In genomic region chr1:228860911-228861829, GRCh38 we compare ENCODE assay signal across 1 cellular context.
TF ChIP-seq lines count a peak whose summit lies in the region.

No MANE protein-coding gene starts in this region.

TF ChIP-seq in HEK293, 187 proteins besides CTCF, POLR2A, EP300 and RAD21 (continued from another document and continues in another):
- TF ChIP-seq ZNF48 (tag by site-specific recombination; IDR thresholded peaks at IDR 0.05) = no peak
- no peak for TF ChIP-seq ZNF121 (tag by site-specific recombination; IDR thresholded peaks at IDR 0.05)
- TF ChIP-seq ZBTB11 (tag by site-specific recombination; conservative IDR thresholded peaks at IDR 0.05; ENCODE audit: low read depth) = no peak
- peak; percentile 99 for TF ChIP-seq INSM2 (tag by site-specific recombination; IDR thresholded peaks at IDR 0.05)
- no peak for TF ChIP-seq PRDM2 (tag by site-specific recombination; IDR thresholded peaks at IDR 0.05; ENCODE audit: borderline replicate concordance)
- no peak for TF ChIP-seq ZNF571 (tag by site-specific recombination; IDR thresholded peaks at IDR 0.05)
- TF ChIP-seq GLI4 (tag by site-specific recombination; IDR thresholded peaks at IDR 0.05) = no peak
- TF ChIP-seq OSR2 (tag by site-specific recombination; IDR thresholded peaks at IDR 0.05) = peak; percentile 85
- TF ChIP-seq TCF7L2 (IDR thresholded peaks at IDR 0.05; ENCODE audit: borderline replicate concordance, low read depth, low read length) = no peak
- peak; percentile 97 for TF ChIP-seq ZNF629 (tag by site-specific recombination; IDR thresholded peaks at IDR 0.05)
- TF ChIP-seq ZNF266 (tag by site-specific recombination; IDR thresholded peaks at IDR 0.05; ENCODE audit: low read depth) = no peak
- TF ChIP-seq ZNF239 (tag by site-specific recombination; IDR thresholded peaks at IDR 0.05) = no peak
- no peak for TF ChIP-seq ZNF354C (tag by site-specific recombination; IDR thresholded peaks at IDR 0.05; ENCODE audit: borderline replicate concordance, low read depth)
- peak; percentile 99 for TF ChIP-seq KLF17 (tag by site-specific recombination; IDR thresholded peaks at IDR 0.05)
- TF ChIP-seq ZNF558 (tag by site-specific recombination; IDR thresholded peaks at IDR 0.05) = peak; percentile 69
- TF ChIP-seq ZBTB48 (tag by site-specific recombination; IDR thresholded peaks at IDR 0.05) = peak; percentile 76
- TF ChIP-seq IKZF3 (tag by site-specific recombination; IDR thresholded peaks at IDR 0.05) = peak; percentile 50; the same call in 1 of the 2 replicates
- no peak for TF ChIP-seq ZFP41 (tag by site-specific recombination; IDR thresholded peaks at IDR 0.05; ENCODE audit: borderline replicate concordance)
- peak; percentile 85 for TF ChIP-seq ZFP69B (tag by site-specific recombination; IDR thresholded peaks at IDR 0.05)
- TF ChIP-seq ZNF366 (tag by site-specific recombination; conservative IDR thresholded peaks at IDR 0.05) = peak; percentile 95
- peak; percentile 55 for TF ChIP-seq PRDM1 (tag by site-specific recombination; IDR thresholded peaks at IDR 0.05)
- no peak for TF ChIP-seq ZNF544 (tag by site-specific recombination; IDR thresholded peaks at IDR 0.05)
- peak; percentile 92 for TF ChIP-seq ZNF843 (tag by site-specific recombination; IDR thresholded peaks at IDR 0.05)
- no peak for TF ChIP-seq EGR2 (tag by site-specific recombination; IDR thresholded peaks at IDR 0.05; ENCODE audit: low read depth)
- no peak for TF ChIP-seq ZNF555 (tag by site-specific recombination; conservative IDR thresholded peaks at IDR 0.05)
- peak; percentile 88 for TF ChIP-seq ZSCAN16 (tag by site-specific recombination; IDR thresholded peaks at IDR 0.05)
- TF ChIP-seq ZNF146 (tag by site-specific recombination; IDR thresholded peaks at IDR 0.05) = peak; percentile 54
- peak; percentile 97 for TF ChIP-seq ZNF639 (tag by site-specific recombination; IDR thresholded peaks at IDR 0.05)
- TF ChIP-seq ZNF19 (tag by site-specific recombination; IDR thresholded peaks at IDR 0.05; ENCODE audit: low read depth) = no peak
- TF ChIP-seq ZNF488 (tag by site-specific recombination; IDR thresholded peaks at IDR 0.05) = no peak
- TF ChIP-seq ZFP37 (tag by site-specific recombination; IDR thresholded peaks at IDR 0.05) = peak; percentile 92
- peak; percentile 61; the same call in 1 of the 2 replicates for TF ChIP-seq ZNF76 (tag by site-specific recombination; IDR thresholded peaks at IDR 0.05; ENCODE audit: borderline replicate concordance, low read depth)
- no peak for TF ChIP-seq ZNF785 (tag by site-specific recombination; IDR thresholded peaks at IDR 0.05)
- TF ChIP-seq ZNF510 (tag by site-specific recombination; IDR thresholded peaks at IDR 0.05; ENCODE audit: insufficient replicate concordance) = no peak
- no peak for TF ChIP-seq ZNF433 (tag by site-specific recombination; IDR thresholded peaks at IDR 0.05; ENCODE audit: low read depth)
- no peak for TF ChIP-seq ZNF132 (tag by site-specific recombination; IDR thresholded peaks at IDR 0.05; ENCODE audit: borderline replicate concordance)
- no peak for TF ChIP-seq ZNF114 (tag by site-specific recombination; IDR thresholded peaks at IDR 0.05)
- no peak for TF ChIP-seq ZNF214 (tag by site-specific recombination; IDR thresholded peaks at IDR 0.05; ENCODE audit: borderline replicate concordance)
- TF ChIP-seq ZNF302 (tag by site-specific recombination; IDR thresholded peaks at IDR 0.05; ENCODE audit: low read depth) = no peak
- peak; percentile 98 for TF ChIP-seq WT1 (tag by site-specific recombination; IDR thresholded peaks at IDR 0.05)
- no peak for TF ChIP-seq ZNF837 (tag by site-specific recombination; IDR thresholded peaks at IDR 0.05)
- no peak for TF ChIP-seq ZNF704 (tag by site-specific recombination; IDR thresholded peaks at IDR 0.05)
- TF ChIP-seq ZNF654 (tag by site-specific recombination; IDR thresholded peaks at IDR 0.05; ENCODE audit: low read depth) = no peak
- no peak; the same call in 1 of the 2 replicates for TF ChIP-seq PBX3 (CRISPR knock-in tag; IDR thresholded peaks at IDR 0.05)
- no peak for TF ChIP-seq ZNF112 (tag by site-specific recombination; IDR thresholded peaks at IDR 0.05)
- TF ChIP-seq ZNF26 (tag by site-specific recombination; IDR thresholded peaks at IDR 0.05) = no peak
- TF ChIP-seq ZNF792 (tag by site-specific recombination; IDR thresholded peaks at IDR 0.05) = peak; percentile 72; the same call in 1 of the 2 replicates
